Comparison of ENCODE assay signal across 8 cellular contexts in the genomic region with DNA sequence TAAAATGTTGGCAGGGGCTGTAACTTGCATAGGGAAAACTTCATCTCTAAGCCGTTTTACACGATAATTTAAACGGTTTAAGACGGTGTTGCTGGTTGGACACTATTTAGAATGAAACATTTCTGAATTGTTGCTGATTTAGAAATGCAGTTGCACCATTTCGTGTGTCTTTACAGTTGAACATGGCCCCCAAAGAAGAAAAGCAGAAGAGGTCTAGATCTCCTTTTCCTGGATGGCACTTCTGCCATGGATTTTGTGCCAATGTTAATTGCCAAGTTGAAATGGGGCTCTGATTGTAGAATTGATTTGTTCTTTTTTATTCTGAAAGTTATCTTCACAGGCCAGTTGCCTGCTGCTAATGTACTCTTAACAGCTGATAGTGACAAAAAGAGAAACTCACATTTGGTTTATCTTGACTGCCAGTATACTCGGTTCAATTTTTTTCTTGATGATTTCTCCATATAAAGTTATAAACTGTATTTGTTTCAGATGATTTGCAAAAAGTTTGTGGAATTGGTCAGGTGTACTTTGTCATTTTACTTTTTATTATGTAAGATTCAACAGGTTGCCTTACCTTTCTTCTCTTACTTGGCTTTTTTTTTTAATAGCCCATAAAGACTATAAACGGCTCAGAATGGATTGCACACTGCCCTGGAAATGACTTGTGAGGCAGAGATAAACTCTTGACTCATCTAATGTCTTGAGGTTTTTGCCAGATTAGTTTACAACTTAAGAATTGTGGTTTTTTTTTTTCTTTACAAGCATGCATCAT. TPM values are rescaled to one million over a fixed set of nuclear protein-coding genes. Genes with fewer than 3 reads are reported as not detected.
DNase-seq lines count a peak whose midpoint lies in the region; TF ChIP-seq lines count a peak whose summit lies in the region.

No MANE protein-coding gene starts in this region.

- no peaks in the 10 kb centered on the region for H3K9me3 Mint-ChIP-seq in activated naive CD8-positive, alpha-beta T cell (ENCODE audit: low read depth)

- H3K27ac Mint-ChIP-seq in activated naive CD8-positive, alpha-beta T cell: peak overlapping the region; percentile 70

- H3K4me3 ChIP-seq in Karpas-422 (ENCODE audit: low read length) (peak overlapping the region; percentile 96), iPS-11a (ENCODE audit: low read depth, low read length) (peak overlapping the region; percentile 88), spleen (peak overlapping the region; percentile 72 to 97 (median 86))

- H3K79me2 ChIP-seq in Karpas-422 (ENCODE audit: low read length): peaks cover 60% of the 10 kb centered on the region

- H3K36me3 Mint-ChIP-seq in activated naive CD8-positive, alpha-beta T cell: peaks cover 3% of the 10 kb centered on the region

- TF ChIP-seq CTCF in spleen (IDR thresholded peaks at IDR 0.05 in 8 of 11, conservative IDR thresholded peaks at IDR 0.05 in 3 of 11): no peak

- peak overlapping the region; percentile 73 for H3K4me2 ChIP-seq in Karpas-422 (ENCODE audit: low read depth, low read length, poor library complexity, severe bottlenecking)

- intact Hi-C loops in spleen (cut with DNase I; ENCODE audit: low total_unique reads): no loop called here

- H3K27me3 ChIP-seq in Karpas-422 (ENCODE audit: low read length) (no peaks in the 10 kb centered on the region), spleen (replicated peaks in 1 of 7) (no peaks in the 10 kb centered on the region)

- peak; percentile 39 for DNase-seq in GF-D8 (lab: John Stamatoyannopoulos, UW)
- peak; percentile 64 for DNase-seq in Karpas-422
- no peak for DNase-seq in spleen
- DNase-seq in NCI-H446 (lab: John Stamatoyannopoulos, UW): no peak
- no peak for DNase-seq in NCI-H2196 (lab: John Stamatoyannopoulos, UW; ENCODE audit: unreplicated experiment)
- DNase-seq in cerebellar nuclear complex (lab: John Stamatoyannopoulos, UW): no peak

- H3K4me1 Mint-ChIP-seq in activated naive CD8-positive, alpha-beta T cell (ENCODE audit: low read depth): peaks cover 32% of the 10 kb centered on the region

- peak overlapping the region; percentile 88 for H3K9ac ChIP-seq in Karpas-422 (ENCODE audit: low read length)

- peak overlapping the region; percentile 69; the same call in 1 of the 2 replicates for H2AFZ ChIP-seq in Karpas-422 (ENCODE audit: low read length)

- no peaks in the 10 kb centered on the region for H3K27me3 Mint-ChIP-seq in activated naive CD8-positive, alpha-beta T cell

- no peaks in the 10 kb centered on the region for H3K9me2 ChIP-seq in Karpas-422 (replicated peaks; ENCODE audit: insufficient read depth, low read length)

- H3K9me3 ChIP-seq in Karpas-422 (ENCODE audit: low read length) (no peaks in the 10 kb centered on the region), spleen (no peaks in the 10 kb centered on the region)

- 2 to 4% (median 3%) methylated on average over 7 of the region's 7 CpGs for WGBS in spleen, 5 donors

- TF ChIP-seq POLR2A in spleen (IDR thresholded peaks at IDR 0.05): no peak

- H3K36me3 ChIP-seq in Karpas-422 (ENCODE audit: insufficient read depth, low read length): no peaks in the 10 kb centered on the region
- H3K36me3 ChIP-seq in spleen: no peaks in the 10 kb centered on the region

- H3K4me3 Mint-ChIP-seq in activated naive CD8-positive, alpha-beta T cell: peak overlapping the region; percentile 94

- H3K4me1 ChIP-seq in Karpas-422 (ENCODE audit: low read length): peaks cover 23% of the 10 kb centered on the region
- H3K4me1 ChIP-seq in spleen: peaks cover 12 to 81% (median 43%) of the 10 kb centered on the region in 6 donors

- peak overlapping the region; percentile 48 for H3K27ac ChIP-seq in Karpas-422 (ENCODE audit: low read length)
- H3K27ac ChIP-seq in spleen: peak overlapping the region; percentile 57 to 96 (median 92)

- no peaks in the 10 kb centered on the region for H4K20me1 ChIP-seq in Karpas-422 (ENCODE audit: insufficient read depth, low read depth, low read length)

RNA-seq across cellular contexts. Expression of a gene that starts 1.4 kb away (rescaled TPM):
- total RNA-seq in Karpas-422 (2014; rRNA removed; shearing (Covaris generic); ENCODE audit: low replicate concordance): 51.5 and 66.2 TPM in 2 replicates
- total RNA-seq in spleen: 10 to 100 TPM; 40.4 to 49.5 (median 42.6) TPM
- 10 to 100 TPM; 10.0 to 14.8 (median 12.7) TPM for polyA plus RNA-seq in spleen

RNA-seq across cellular contexts. Expression of a gene that starts 29.1 kb away (rescaled TPM):
- total RNA-seq in Karpas-422 (2014; rRNA removed; shearing (Covaris generic); ENCODE audit: low replicate concordance): 1.0 and 3.4 TPM in 2 replicates
- 1 to 10 TPM in 4 of 7 donors, under 1 TPM in 1, not detected in 2; 0.70 to 1.8 (median 1.3) TPM for total RNA-seq in spleen
- polyA plus RNA-seq in spleen: 1 to 10 TPM; 2.4 to 3.4 (median 3.2) TPM

Comparison
In these comparisons a context has a peak if more than half of its experiments do, and no peak if none do; other contexts are left out.
1. DNase-seq: peak in GF-D8 (single experiment) and Karpas-422 (single experiment); none in spleen (single experiment), NCI-H446 (0 of 2), NCI-H2196 (single experiment) and cerebellar nuclear complex (0 of 2).
2. Peak in every context shown above with its lines, with median percentiles within 50 percentile points of each other: H3K4me3 ChIP-seq.